ENCODE assay signal across 7 cellular contexts in genomic region chr7:141738592-141739013, GRCh38. TPM values are rescaled to one million over a fixed set of nuclear protein-coding genes. Genes with fewer than 3 reads are reported as not detected.
DNase-seq lines count a peak whose midpoint lies in the region; ATAC-seq and TF ChIP-seq lines count a peak whose summit lies in the region.

No MANE protein-coding gene starts in this region.

- CTCF ChIA-PET in HEK293 (lab: Yijun Ruan, JAX) = interaction anchor here (0.7 to 3.0 kb wide), 17 partner anchors 9 to 1172 kb away, joined by 3 to 23 read pairs (median 4); partner anchors contain the start of genes DENND11 and WEE2

- ATAC-seq in GM21526 (IDR thresholded peaks at IDR 0.05; ENCODE audit: low FRiP score, unreplicated experiment) (no peak), GM21360 (IDR thresholded peaks at IDR 0.05; ENCODE audit: unreplicated experiment) (no peak)

- H3K9me3 ChIP-seq in HEK293 (ENCODE audit: control insufficient read depth, insufficient read depth, low read depth, low read length) (no peaks in the 10 kb centered on the region), iPS DF 6.9 (ENCODE audit: control insufficient read depth, insufficient read depth, low read length) (no peaks in the 10 kb centered on the region), stomach (no peaks in the 10 kb centered on the region)

- H3K4me1 ChIP-seq in HEK293 (ENCODE audit: control insufficient read depth, insufficient read depth, low read length) (no peaks in the 10 kb centered on the region), iPS DF 6.9 (ENCODE audit: control insufficient read depth, insufficient read depth, low read length) (no peaks in the 10 kb centered on the region), stomach (peaks cover 17 to 44% (median 30%) of the 10 kb centered on the region in 4 donors)

- no peaks in the 10 kb centered on the region for H3K27me3 ChIP-seq in iPS DF 6.9 (ENCODE audit: control insufficient read depth, insufficient read depth, low read length)
- no peaks in the 10 kb centered on the region for H3K27me3 ChIP-seq in stomach

- WGBS in iPS DF 6.9 (ENCODE audit: insufficient coverage, insufficient read length) = 100% methylated on average over 1 of the region's 6 CpGs
- WGBS in stomach, 5 donors = 0 to 2% (median 1%) methylated on average over 6 of the region's 6 CpGs

- intact Hi-C loops in stomach (cut with DNase I; ENCODE audit: low total_unique reads) = no loop called here

- H3K36me3 ChIP-seq in HEK293 (ENCODE audit: control insufficient read depth in 2 of 2, insufficient read depth in 1 of 2, low read length in 2 of 2) (peaks cover 6 to 41% of the 10 kb centered on the region in 2 experiments), iPS DF 6.9 (ENCODE audit: control insufficient read depth, insufficient read depth, low read length) (peaks cover 15% of the 10 kb centered on the region; the same call in 1 of the 2 replicates), stomach (peaks cover 23 to 42% (median 37%) of the 10 kb centered on the region in 4 donors)

- TF ChIP-seq CTCF in HEK293 (tag by site-specific recombination; IDR thresholded peaks at IDR 0.05) (no peak), WI38 (IDR thresholded peaks at IDR 0.05; ENCODE audit: low read depth, low read length) (peak; percentile 5; the same call in 1 of the 2 replicates), stomach (IDR thresholded peaks at IDR 0.05) (no peak)

- DNase-seq in iPS DF 6.9 (ENCODE audit: low read depth, low spot score) (no peak), stomach (no peak), NCI-H2196 treated with DMSO at 0.1 percent for 48 hours (lab: John Stamatoyannopoulos, UW; ENCODE audit: unreplicated experiment) (no peak)

- TF ChIP-seq POLR2A in stomach (IDR thresholded peaks at IDR 0.05) = no peak

- POLR2A ChIA-PET in HEK293 (lab: Yijun Ruan, JAX) = interaction anchor here (0.7 to 1.8 kb wide), 6 partner anchors 11 to 188 kb away, joined by 3 to 12 read pairs (median 5); partner anchors contain the start of gene DENND11

- peak overlapping the region; percentile 64 for H3K4me3 ChIP-seq in HEK293 (ENCODE audit: low read depth, low read length)
- H3K4me3 ChIP-seq in WI38 (ENCODE audit: low read depth, low read length) = peak overlapping the region; percentile 70
- peak overlapping the region; percentile 98 for H3K4me3 ChIP-seq in iPS DF 6.9 (ENCODE audit: low read length)
- peak overlapping the region; percentile 68 to 80 (median 75) for H3K4me3 ChIP-seq in stomach

- TF ChIP-seq EP300 in stomach (IDR thresholded peaks at IDR 0.05) = no peak

- no peak overlapping the region for H3K27ac ChIP-seq in HEK293 (ENCODE audit: extremely low read depth, low read depth, low read length)
- no peak overlapping the region for H3K27ac ChIP-seq in iPS DF 6.9 (ENCODE audit: low read length)
- H3K27ac ChIP-seq in stomach = peak overlapping the region; percentile 81 to 89 (median 88)

TF ChIP-seq in HEK293, 187 proteins besides CTCF, POLR2A, EP300 and RAD21:
- TF ChIP-seq ZNF133 (tag by site-specific recombination; IDR thresholded peaks at IDR 0.05) (no peak), ELK4 (IDR thresholded peaks at IDR 0.05; ENCODE audit: borderline replicate concordance, low read depth, low read length) (no peak), ZNF366 (tag by site-specific recombination; conservative IDR thresholded peaks at IDR 0.05) (no peak), ZNF707 (tag by site-specific recombination; IDR thresholded peaks at IDR 0.05) (no peak), YY2 (tag by site-specific recombination; IDR thresholded peaks at IDR 0.05) (0 out of 2 replicates have a peak, but pooled peaks have one; percentile 27), KLF10 (tag by site-specific recombination; IDR thresholded peaks at IDR 0.05) (no peak), ZNF660 (tag by site-specific recombination; IDR thresholded peaks at IDR 0.05) (no peak), ZNF48 (tag by site-specific recombination; IDR thresholded peaks at IDR 0.05) (no peak), ZNF654 (tag by site-specific recombination; IDR thresholded peaks at IDR 0.05; ENCODE audit: low read depth) (no peak), ZNF549 (tag by site-specific recombination; IDR thresholded peaks at IDR 0.05) (no peak), GLIS2 (tag by site-specific recombination; IDR thresholded peaks at IDR 0.05) (peak; percentile 38; the same call in 1 of the 2 replicates), ZBTB48 (tag by site-specific recombination; IDR thresholded peaks at IDR 0.05) (0 out of 2 replicates have a peak, but pooled peaks have one; percentile 14), ZNF513 (tag by site-specific recombination; IDR thresholded peaks at IDR 0.05) (peak; percentile 45; the same call in 1 of the 2 replicates), ZNF174 (tag by site-specific recombination; IDR thresholded peaks at IDR 0.05) (no peak), ZNF426 (tag by site-specific recombination; IDR thresholded peaks at IDR 0.05) (no peak), ZIC2 (tag by site-specific recombination; IDR thresholded peaks at IDR 0.05) (no peak), ZNF311 (tag by site-specific recombination; IDR thresholded peaks at IDR 0.05; ENCODE audit: borderline replicate concordance) (no peak)
- TF ChIP-seq, protein P1, sequence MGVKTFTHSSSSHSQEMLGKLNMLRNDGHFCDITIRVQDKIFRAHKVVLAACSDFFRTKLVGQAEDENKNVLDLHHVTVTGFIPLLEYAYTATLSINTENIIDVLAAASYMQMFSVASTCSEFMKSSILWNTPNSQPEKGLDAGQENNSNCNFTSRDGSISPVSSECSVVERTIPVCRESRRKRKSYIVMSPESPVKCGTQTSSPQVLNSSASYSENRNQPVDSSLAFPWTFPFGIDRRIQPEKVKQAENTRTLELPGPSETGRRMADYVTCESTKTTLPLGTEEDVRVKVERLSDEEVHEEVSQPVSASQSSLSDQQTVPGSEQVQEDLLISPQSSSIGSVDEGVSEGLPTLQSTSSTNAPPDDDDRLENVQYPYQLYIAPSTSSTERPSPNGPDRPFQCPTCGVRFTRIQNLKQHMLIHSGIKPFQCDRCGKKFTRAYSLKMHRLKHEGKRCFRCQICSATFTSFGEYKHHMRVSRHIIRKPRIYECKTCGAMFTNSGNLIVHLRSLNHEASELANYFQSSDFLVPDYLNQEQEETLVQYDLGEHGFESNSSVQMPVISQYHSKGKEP (tag by site-specific recombination; IDR thresholded peaks at IDR 0.05) = no peak

RNA-seq across cellular contexts. Expression of gene SSBP1, which starts 0.4 kb away (rescaled TPM):
- total RNA-seq in stomach = 100 to 1,000 TPM in 1 of 5 donors, 10 to 100 TPM in 4; 17.4 to 145 (median 59.8) TPM
- 100 to 1,000 TPM; 169 to 207 (median 198) TPM for polyA plus RNA-seq in stomach

RNA-seq across cellular contexts. Expression of gene TAS2R3, which starts 25.3 kb away (rescaled TPM):
- 1 to 10 TPM in 2 of 5 donors, under 1 TPM in 1, not detected in 2; 0.58 to 5.7 (median 4.4) TPM for total RNA-seq in stomach
- not detected for polyA plus RNA-seq in stomach

RNA-seq across cellular contexts. Expression of gene WEE2, which starts 30.4 kb away (rescaled TPM):
- under 1 TPM in 1 of 5 donors, not detected in 4; 0.37 TPM for total RNA-seq in stomach
- not detected for polyA plus RNA-seq in stomach

RNA-seq across cellular contexts. Expression of gene DENND11, which starts 36.6 kb away (rescaled TPM):
- total RNA-seq in stomach = 10 to 100 TPM; 10.5 to 80.2 (median 47.2) TPM
- 10 to 100 TPM in 1 of 3 donors, 1 to 10 TPM in 2; 5.8 to 13.0 (median 9.5) TPM for polyA plus RNA-seq in stomach

RNA-seq across cellular contexts. Expression of gene TAS2R4, which starts 37.9 kb away (rescaled TPM):
- 1 to 10 TPM in 3 of 5 donors, under 1 TPM in 1, not detected in 1; 0.58 to 3.7 (median 1.2) TPM for total RNA-seq in stomach
- under 1 TPM in 1 of 3 donors, not detected in 2; 0.23 TPM for polyA plus RNA-seq in stomach

Comparison
In these comparisons a context has a peak if more than half of its experiments do, and no peak if none do; other contexts are left out.
1. H3K27ac ChIP-seq: peak in stomach (5 of 5); none in HEK293 (single experiment) and iPS DF 6.9 (single experiment).
2. Peak in every context shown above with its lines, with median percentiles within 50 percentile points of each other: H3K4me3 ChIP-seq.